In genomic region chr1:162984699-162985098, GRCh38 we compare ENCODE assay signal across 20 cellular contexts.
DNase-seq lines count a peak whose midpoint lies in the region; ATAC-seq and TF ChIP-seq lines count a peak whose summit lies in the region.
"Had no signal": no experiment of that assay in that cellular context is flagged by ENCODE, and none has a peak within 500 bp of the region (broad histone marks: within the 10 kb centered on the region; RNA-seq: fewer than 3 reads in every experiment).

No MANE protein-coding gene starts in this region.

- H3K36me3 Mint-ChIP-seq in natural killer cell, result no peaks in the 10 kb centered on the region
- H3K36me3 Mint-ChIP-seq: CD14-positive monocyte; natural killer cell treated with Interleukin-12 subunit alpha and Interleukin-12 subunit beta and Interleukin-15 and Interleukin-18, amount 100 ng/mL, for 72 hours had no signal

- no peak overlapping the region for H3K4me3 ChIP-seq in astrocyte of the spinal cord (ENCODE audit: low read depth, low read length)
- no peak overlapping the region for H3K4me3 ChIP-seq in fibroblast of the aortic adventitia (ENCODE audit: low read depth, low read length)
- H3K4me3 ChIP-seq: smooth muscle cell had no signal

- TF ChIP-seq CTCF in astrocyte of the spinal cord (IDR thresholded peaks at IDR 0.05; ENCODE audit: low read depth, low read length) (no peak), fibroblast of the aortic adventitia (IDR thresholded peaks at IDR 0.05; ENCODE audit: insufficient read depth, low read length) (no peak), natural killer cell (IDR thresholded peaks at IDR 0.05) (no peak), GM20000 (IDR thresholded peaks at IDR 0.05; ENCODE audit: extremely low read depth, missing control alignments) (no peak)

- peak; percentile 78 for DNase-seq in A172 (ENCODE audit: low spot score)
- DNase-seq in HT1080 (ENCODE audit: low read depth), result peak; percentile 91
- peak; percentile 58 for DNase-seq in astrocyte of the spinal cord (ENCODE audit: low read depth, low spot score)
- DNase-seq in fibroblast of the aortic adventitia (ENCODE audit: low read depth), result peak; percentile 95
- no peak for DNase-seq in natural killer cell
- no peak for DNase-seq in NCI-H1105 (lab: John Stamatoyannopoulos, UW)
- no peak for DNase-seq in GM20000 (ENCODE audit: low spot score)
- DNase-seq: activated CD4-positive, alpha-beta T cell treated with anti-CD3 and anti-CD28 coated beads, Interleukin-2, amount 10 ng/mL, durations not matched to agents 7 days and 5 days; caudate nucleus; DMS 273 treated with DMSO at 0.1 percent for 48 hours; mesendoderm; NCI-H526; SIG-M5; stimulated activated CD4-positive, alpha-beta T cell treated with anti-CD3 and anti-CD28 coated beads, Interleukin-4, amount 100 ng/mL, for 1 hour had no signal

- no peaks in the 10 kb centered on the region for H3K4me1 Mint-ChIP-seq in natural killer cell
- H3K4me1 Mint-ChIP-seq: activated CD4-positive, alpha-beta T cell treated with anti-CD3 and anti-CD28 coated beads, Interleukin-2, amount 10 ng/mL, durations not matched to agents 7 days and 5 days; CD14-positive monocyte had no signal

- H3K27me3 Mint-ChIP-seq in natural killer cell (ENCODE audit: low read depth in 2 of 2), result peaks cover 9 to 13% of the 10 kb centered on the region in 2 donors
- H3K27me3 Mint-ChIP-seq: progenitor cell of endocrine pancreas had no signal

- intact Hi-C loops in natural killer cell (cut with micrococcal nuclease), result no loop called here

- no peak for ATAC-seq in natural killer cell
- no peak for ATAC-seq in GM18907 (IDR thresholded peaks at IDR 0.05; ENCODE audit: unreplicated experiment)
- ATAC-seq: natural killer cell treated with Interleukin-12 subunit alpha and Interleukin-12 subunit beta and Interleukin-15 and Interleukin-18, amount 100 ng/mL, for 72 hours had no signal

- no peak overlapping the region for H3K4me3 Mint-ChIP-seq in natural killer cell
- H3K4me3 Mint-ChIP-seq: activated CD4-positive, alpha-beta T cell treated with anti-CD3 and anti-CD28 coated beads, Interleukin-2, amount 10 ng/mL, durations not matched to agents 7 days and 5 days; CD14-positive monocyte; natural killer cell treated with Interleukin-12 subunit alpha and Interleukin-12 subunit beta and Interleukin-15 and Interleukin-18, amount 100 ng/mL, for 72 hours; T-helper 1 cell treated with Interleukin-12 subunit alpha and Interleukin-12 subunit beta and Interleukin-4 antibody, amounts not matched to agents 30 μg/mL and 1 μg/mL, for 36 hours had no signal

- no peaks in the 10 kb centered on the region for H3K9me3 Mint-ChIP-seq in natural killer cell
- H3K9me3 Mint-ChIP-seq: activated CD4-positive, alpha-beta T cell treated with anti-CD3 and anti-CD28 coated beads, Interleukin-2, amount 10 ng/mL, durations not matched to agents 7 days and 5 days; natural killer cell treated with Interleukin-12 subunit alpha and Interleukin-12 subunit beta and Interleukin-15 and Interleukin-18, amount 100 ng/mL, for 72 hours; T-helper 1 cell treated with Interleukin-12 subunit alpha and Interleukin-12 subunit beta and Interleukin-4 antibody, amounts not matched to agents 30 μg/mL and 1 μg/mL, for 36 hours had no signal

- no peak overlapping the region for H3K27ac Mint-ChIP-seq in natural killer cell
- H3K27ac Mint-ChIP-seq: activated CD4-positive, alpha-beta T cell treated with anti-CD3 and anti-CD28 coated beads, Interleukin-2, amount 10 ng/mL, durations not matched to agents 7 days and 5 days; CD14-positive monocyte; natural killer cell treated with Interleukin-12 subunit alpha and Interleukin-12 subunit beta and Interleukin-15 and Interleukin-18, amount 100 ng/mL, for 72 hours; progenitor cell of endocrine pancreas; T-helper 1 cell treated with Interleukin-12 subunit alpha and Interleukin-12 subunit beta and Interleukin-4 antibody, amounts not matched to agents 30 μg/mL and 1 μg/mL, for 36 hours had no signal

- in situ Hi-C loops in astrocyte of the spinal cord (cut with HindIII; ENCODE audit: low sequenced_read_pairs), result no loop called here

Comparison
In these comparisons a context has a peak if more than half of its experiments do, and no peak if none do; other contexts are left out.
1. DNase-seq: peak in A172 (single experiment), HT1080 (single experiment), astrocyte of the spinal cord (single experiment) and fibroblast of the aortic adventitia (single experiment); none in natural killer cell (single experiment), NCI-H1105 (single experiment) and GM20000 (single experiment).